ENCODE assay signal across 1 cellular context in the genomic region with DNA sequence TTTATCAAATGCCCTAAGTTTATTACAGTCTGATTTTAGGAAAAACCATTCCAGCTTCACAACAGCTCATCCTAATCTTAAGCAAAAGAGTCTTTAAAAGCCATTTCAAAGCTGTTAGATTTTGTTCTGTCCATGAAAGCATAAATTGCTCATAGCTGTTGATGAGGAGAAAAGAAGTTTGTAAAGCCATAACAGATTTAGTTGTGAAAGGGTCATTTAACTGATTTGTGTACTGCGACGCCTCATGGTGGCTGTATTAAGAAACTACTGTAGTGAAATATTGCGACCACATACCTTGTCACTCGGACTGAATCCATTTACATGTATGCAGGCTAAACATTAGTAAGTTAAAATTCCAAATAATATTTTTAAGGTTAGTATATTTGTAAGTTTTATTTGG.
TF ChIP-seq lines count a peak whose summit lies in the region.

No MANE protein-coding gene starts in this region.

TF ChIP-seq in GM23338, 12 proteins besides CTCF, POLR2A, EP300 and RAD21 (continued from another document):
- TF ChIP-seq, protein P1, sequence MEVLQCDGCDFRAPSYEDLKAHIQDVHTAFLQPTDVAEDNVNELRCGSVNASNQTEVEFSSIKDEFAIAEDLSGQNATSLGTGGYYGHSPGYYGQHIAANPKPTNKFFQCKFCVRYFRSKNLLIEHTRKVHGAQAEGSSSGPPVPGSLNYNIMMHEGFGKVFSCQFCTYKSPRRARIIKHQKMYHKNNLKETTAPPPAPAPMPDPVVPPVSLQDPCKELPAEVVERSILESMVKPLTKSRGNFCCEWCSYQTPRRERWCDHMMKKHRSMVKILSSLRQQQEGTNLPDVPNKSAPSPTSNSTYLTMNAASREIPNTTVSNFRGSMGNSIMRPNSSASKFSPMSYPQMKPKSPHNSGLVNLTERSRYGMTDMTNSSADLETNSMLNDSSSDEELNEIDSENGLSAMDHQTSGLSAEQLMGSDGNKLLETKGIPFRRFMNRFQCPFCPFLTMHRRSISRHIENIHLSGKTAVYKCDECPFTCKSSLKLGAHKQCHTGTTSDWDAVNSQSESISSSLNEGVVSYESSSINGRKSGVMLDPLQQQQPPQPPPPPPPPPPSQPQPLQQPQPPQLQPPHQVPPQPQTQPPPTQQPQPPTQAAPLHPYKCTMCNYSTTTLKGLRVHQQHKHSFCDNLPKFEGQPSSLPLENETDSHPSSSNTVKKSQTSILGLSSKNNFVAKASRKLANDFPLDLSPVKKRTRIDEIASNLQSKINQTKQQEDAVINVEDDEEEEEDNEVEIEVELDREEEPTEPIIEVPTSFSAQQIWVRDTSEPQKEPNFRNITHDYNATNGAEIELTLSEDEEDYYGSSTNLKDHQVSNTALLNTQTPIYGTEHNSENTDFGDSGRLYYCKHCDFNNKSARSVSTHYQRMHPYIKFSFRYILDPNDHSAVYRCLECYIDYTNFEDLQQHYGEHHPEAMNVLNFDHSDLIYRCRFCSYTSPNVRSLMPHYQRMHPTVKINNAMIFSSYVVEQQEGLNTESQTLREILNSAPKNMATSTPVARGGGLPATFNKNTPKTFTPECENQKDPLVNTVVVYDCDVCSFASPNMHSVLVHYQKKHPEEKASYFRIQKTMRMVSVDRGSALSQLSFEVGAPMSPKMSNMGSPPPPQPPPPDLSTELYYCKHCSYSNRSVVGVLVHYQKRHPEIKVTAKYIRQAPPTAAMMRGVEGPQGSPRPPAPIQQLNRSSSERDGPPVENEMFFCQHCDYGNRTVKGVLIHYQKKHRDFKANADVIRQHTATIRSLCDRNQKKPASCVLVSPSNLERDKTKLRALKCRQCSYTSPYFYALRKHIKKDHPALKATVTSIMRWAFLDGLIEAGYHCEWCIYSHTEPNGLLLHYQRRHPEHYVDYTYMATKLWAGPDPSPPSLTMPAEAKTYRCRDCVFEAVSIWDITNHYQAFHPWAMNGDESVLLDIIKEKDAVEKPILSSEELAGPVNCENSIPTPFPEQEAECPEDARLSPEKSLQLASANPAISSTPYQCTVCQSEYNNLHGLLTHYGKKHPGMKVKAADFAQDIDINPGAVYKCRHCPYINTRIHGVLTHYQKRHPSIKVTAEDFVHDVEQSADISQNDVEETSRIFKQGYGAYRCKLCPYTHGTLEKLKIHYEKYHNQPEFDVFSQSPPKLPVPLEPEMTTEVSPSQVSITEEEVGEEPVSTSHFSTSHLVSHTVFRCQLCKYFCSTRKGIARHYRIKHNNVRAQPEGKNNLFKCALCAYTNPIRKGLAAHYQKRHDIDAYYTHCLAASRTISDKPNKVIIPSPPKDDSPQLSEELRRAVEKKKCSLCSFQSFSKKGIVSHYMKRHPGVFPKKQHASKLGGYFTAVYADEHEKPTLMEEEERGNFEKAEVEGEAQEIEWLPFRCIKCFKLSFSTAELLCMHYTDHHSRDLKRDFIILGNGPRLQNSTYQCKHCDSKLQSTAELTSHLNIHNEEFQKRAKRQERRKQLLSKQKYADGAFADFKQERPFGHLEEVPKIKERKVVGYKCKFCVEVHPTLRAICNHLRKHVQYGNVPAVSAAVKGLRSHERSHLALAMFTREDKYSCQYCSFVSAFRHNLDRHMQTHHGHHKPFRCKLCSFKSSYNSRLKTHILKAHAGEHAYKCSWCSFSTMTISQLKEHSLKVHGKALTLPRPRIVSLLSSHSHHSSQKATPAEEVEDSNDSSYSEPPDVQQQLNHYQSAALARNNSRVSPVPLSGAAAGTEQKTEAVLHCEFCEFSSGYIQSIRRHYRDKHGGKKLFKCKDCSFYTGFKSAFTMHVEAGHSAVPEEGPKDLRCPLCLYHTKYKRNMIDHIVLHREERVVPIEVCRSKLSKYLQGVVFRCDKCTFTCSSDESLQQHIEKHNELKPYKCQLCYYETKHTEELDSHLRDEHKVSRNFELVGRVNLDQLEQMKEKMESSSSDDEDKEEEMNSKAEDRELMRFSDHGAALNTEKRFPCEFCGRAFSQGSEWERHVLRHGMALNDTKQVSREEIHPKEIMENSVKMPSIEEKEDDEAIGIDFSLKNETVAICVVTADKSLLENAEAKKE (CRISPR knock-in tag; IDR thresholded peaks at IDR 0.05): no peak
- TF ChIP-seq, protein P2, sequence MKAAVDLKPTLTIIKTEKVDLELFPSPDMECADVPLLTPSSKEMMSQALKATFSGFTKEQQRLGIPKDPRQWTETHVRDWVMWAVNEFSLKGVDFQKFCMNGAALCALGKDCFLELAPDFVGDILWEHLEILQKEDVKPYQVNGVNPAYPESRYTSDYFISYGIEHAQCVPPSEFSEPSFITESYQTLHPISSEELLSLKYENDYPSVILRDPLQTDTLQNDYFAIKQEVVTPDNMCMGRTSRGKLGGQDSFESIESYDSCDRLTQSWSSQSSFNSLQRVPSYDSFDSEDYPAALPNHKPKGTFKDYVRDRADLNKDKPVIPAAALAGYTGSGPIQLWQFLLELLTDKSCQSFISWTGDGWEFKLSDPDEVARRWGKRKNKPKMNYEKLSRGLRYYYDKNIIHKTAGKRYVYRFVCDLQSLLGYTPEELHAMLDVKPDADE (IDR thresholded peaks at IDR 0.05): no peak
- TF ChIP-seq EZH2phosphoT487 (IDR thresholded peaks at IDR 0.05; ENCODE audit: unreplicated experiment) (no peak), EZH2 (IDR thresholded peaks at IDR 0.05; ENCODE audit: low read depth, unreplicated experiment) (no peak), NANOG (IDR thresholded peaks at IDR 0.05; ENCODE audit: borderline replicate concordance) (no peak), POLR2AphosphoS5 (IDR thresholded peaks at IDR 0.05; ENCODE audit: low read depth) (no peak), ZNF114 (CRISPR knock-in tag; IDR thresholded peaks at IDR 0.05) (no peak), ZNF331 (CRISPR knock-in tag; IDR thresholded peaks at IDR 0.05; ENCODE audit: low read depth) (no peak), CREB1 (CRISPR knock-in tag; IDR thresholded peaks at IDR 0.05; ENCODE audit: low read depth) (no peak)
- TF ChIP-seq, protein P3, sequence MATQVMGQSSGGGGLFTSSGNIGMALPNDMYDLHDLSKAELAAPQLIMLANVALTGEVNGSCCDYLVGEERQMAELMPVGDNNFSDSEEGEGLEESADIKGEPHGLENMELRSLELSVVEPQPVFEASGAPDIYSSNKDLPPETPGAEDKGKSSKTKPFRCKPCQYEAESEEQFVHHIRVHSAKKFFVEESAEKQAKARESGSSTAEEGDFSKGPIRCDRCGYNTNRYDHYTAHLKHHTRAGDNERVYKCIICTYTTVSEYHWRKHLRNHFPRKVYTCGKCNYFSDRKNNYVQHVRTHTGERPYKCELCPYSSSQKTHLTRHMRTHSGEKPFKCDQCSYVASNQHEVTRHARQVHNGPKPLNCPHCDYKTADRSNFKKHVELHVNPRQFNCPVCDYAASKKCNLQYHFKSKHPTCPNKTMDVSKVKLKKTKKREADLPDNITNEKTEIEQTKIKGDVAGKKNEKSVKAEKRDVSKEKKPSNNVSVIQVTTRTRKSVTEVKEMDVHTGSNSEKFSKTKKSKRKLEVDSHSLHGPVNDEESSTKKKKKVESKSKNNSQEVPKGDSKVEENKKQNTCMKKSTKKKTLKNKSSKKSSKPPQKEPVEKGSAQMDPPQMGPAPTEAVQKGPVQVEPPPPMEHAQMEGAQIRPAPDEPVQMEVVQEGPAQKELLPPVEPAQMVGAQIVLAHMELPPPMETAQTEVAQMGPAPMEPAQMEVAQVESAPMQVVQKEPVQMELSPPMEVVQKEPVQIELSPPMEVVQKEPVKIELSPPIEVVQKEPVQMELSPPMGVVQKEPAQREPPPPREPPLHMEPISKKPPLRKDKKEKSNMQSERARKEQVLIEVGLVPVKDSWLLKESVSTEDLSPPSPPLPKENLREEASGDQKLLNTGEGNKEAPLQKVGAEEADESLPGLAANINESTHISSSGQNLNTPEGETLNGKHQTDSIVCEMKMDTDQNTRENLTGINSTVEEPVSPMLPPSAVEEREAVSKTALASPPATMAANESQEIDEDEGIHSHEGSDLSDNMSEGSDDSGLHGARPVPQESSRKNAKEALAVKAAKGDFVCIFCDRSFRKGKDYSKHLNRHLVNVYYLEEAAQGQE (IDR thresholded peaks at IDR 0.05; ENCODE audit: unreplicated experiment): no peak
